2 cellular contexts compared by ENCODE assay signal in the genomic region with DNA sequence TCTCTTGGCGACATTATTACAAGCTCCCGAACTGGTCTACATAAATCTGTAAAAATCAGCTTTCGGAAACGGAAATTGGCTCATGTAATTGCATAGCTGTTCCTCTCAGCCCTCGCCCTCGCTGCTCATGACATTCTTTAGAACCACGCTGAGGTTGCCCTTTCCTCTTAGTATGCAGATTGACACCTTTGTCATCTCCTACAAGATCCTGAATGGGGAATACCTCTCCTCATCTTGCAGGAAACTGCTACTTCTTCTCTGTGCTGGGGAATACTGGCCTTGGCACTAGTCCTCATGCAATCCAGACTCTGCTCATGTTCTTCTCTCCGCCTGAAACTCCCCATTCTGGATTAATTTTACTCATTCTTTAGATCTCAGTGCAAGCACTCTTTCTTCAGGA.
TF ChIP-seq lines count a peak whose summit lies in the region.

No MANE protein-coding gene starts in this region.

TF ChIP-seq in WTC11, 78 proteins besides CTCF, POLR2A, EP300 and RAD21 (continues in another document):
- TF ChIP-seq, protein P1, sequence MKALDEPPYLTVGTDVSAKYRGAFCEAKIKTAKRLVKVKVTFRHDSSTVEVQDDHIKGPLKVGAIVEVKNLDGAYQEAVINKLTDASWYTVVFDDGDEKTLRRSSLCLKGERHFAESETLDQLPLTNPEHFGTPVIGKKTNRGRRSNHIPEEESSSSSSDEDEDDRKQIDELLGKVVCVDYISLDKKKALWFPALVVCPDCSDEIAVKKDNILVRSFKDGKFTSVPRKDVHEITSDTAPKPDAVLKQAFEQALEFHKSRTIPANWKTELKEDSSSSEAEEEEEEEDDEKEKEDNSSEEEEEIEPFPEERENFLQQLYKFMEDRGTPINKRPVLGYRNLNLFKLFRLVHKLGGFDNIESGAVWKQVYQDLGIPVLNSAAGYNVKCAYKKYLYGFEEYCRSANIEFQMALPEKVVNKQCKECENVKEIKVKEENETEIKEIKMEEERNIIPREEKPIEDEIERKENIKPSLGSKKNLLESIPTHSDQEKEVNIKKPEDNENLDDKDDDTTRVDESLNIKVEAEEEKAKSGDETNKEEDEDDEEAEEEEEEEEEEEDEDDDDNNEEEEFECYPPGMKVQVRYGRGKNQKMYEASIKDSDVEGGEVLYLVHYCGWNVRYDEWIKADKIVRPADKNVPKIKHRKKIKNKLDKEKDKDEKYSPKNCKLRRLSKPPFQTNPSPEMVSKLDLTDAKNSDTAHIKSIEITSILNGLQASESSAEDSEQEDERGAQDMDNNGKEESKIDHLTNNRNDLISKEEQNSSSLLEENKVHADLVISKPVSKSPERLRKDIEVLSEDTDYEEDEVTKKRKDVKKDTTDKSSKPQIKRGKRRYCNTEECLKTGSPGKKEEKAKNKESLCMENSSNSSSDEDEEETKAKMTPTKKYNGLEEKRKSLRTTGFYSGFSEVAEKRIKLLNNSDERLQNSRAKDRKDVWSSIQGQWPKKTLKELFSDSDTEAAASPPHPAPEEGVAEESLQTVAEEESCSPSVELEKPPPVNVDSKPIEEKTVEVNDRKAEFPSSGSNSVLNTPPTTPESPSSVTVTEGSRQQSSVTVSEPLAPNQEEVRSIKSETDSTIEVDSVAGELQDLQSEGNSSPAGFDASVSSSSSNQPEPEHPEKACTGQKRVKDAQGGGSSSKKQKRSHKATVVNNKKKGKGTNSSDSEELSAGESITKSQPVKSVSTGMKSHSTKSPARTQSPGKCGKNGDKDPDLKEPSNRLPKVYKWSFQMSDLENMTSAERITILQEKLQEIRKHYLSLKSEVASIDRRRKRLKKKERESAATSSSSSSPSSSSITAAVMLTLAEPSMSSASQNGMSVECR (CRISPR knock-in tag; IDR thresholded peaks at IDR 0.05; ENCODE audit: borderline replicate concordance): no peak
- TF ChIP-seq SMAD4 (CRISPR knock-in tag; IDR thresholded peaks at IDR 0.05) (no peak), GTF2I (CRISPR knock-in tag; conservative IDR thresholded peaks at IDR 0.05) (no peak), CBFB (CRISPR knock-in tag; IDR thresholded peaks at IDR 0.05; ENCODE audit: low read depth) (no peak), ZNF263 (CRISPR knock-in tag; IDR thresholded peaks at IDR 0.05; ENCODE audit: low read depth) (no peak), RORB (CRISPR knock-in tag; IDR thresholded peaks at IDR 0.05) (no peak), ZNF232 (CRISPR knock-in tag; IDR thresholded peaks at IDR 0.05) (no peak), ZNF138 (CRISPR knock-in tag; conservative IDR thresholded peaks at IDR 0.05) (no peak), EMX1 (CRISPR knock-in tag; IDR thresholded peaks at IDR 0.05) (no peak)
- TF ChIP-seq, protein P2, sequence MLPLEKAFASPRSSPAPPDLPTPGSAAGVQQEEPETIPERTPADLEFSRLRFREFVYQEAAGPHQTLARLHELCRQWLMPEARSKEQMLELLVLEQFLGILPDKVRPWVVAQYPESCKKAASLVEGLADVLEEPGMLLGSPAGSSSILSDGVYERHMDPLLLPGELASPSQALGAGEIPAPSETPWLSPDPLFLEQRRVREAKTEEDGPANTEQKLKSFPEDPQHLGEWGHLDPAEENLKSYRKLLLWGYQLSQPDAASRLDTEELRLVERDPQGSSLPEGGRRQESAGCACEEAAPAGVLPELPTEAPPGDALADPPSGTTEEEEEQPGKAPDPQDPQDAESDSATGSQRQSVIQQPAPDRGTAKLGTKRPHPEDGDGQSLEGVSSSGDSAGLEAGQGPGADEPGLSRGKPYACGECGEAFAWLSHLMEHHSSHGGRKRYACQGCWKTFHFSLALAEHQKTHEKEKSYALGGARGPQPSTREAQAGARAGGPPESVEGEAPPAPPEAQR (CRISPR knock-in tag; IDR thresholded peaks at IDR 0.05): no peak
- TF ChIP-seq, protein P3, sequence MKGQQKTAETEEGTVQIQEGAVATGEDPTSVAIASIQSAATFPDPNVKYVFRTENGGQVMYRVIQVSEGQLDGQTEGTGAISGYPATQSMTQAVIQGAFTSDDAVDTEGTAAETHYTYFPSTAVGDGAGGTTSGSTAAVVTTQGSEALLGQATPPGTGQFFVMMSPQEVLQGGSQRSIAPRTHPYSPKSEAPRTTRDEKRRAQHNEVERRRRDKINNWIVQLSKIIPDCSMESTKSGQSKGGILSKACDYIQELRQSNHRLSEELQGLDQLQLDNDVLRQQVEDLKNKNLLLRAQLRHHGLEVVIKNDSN (CRISPR knock-in tag; IDR thresholded peaks at IDR 0.05): no peak
- TF ChIP-seq, protein P4, sequence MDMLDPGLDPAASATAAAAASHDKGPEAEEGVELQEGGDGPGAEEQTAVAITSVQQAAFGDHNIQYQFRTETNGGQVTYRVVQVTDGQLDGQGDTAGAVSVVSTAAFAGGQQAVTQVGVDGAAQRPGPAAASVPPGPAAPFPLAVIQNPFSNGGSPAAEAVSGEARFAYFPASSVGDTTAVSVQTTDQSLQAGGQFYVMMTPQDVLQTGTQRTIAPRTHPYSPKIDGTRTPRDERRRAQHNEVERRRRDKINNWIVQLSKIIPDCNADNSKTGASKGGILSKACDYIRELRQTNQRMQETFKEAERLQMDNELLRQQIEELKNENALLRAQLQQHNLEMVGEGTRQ (CRISPR knock-in tag; IDR thresholded peaks at IDR 0.05): no peak
- TF ChIP-seq, protein P5, sequence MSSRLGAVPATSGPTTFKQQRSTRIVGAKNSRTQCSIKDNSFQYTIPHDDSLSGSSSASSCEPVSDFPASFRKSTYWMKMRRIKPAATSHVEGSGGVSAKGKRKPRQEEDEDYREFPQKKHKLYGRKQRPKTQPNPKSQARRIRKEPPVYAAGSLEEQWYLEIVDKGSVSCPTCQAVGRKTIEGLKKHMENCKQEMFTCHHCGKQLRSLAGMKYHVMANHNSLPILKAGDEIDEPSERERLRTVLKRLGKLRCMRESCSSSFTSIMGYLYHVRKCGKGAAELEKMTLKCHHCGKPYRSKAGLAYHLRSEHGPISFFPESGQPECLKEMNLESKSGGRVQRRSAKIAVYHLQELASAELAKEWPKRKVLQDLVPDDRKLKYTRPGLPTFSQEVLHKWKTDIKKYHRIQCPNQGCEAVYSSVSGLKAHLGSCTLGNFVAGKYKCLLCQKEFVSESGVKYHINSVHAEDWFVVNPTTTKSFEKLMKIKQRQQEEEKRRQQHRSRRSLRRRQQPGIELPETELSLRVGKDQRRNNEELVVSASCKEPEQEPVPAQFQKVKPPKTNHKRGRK (CRISPR knock-in tag; IDR thresholded peaks at IDR 0.05; ENCODE audit: borderline replicate concordance): no peak

TF ChIP-seq in H1, 55 proteins besides CTCF, POLR2A, EP300 and RAD21:
- TF ChIP-seq TCF12 (IDR thresholded peaks at IDR 0.05; ENCODE audit: low read depth, low read length) (no peak), CTBP2 (IDR thresholded peaks at IDR 0.05; ENCODE audit: borderline replicate concordance, insufficient read depth, insufficient read length, low read length) (no peak), POU5F1 (IDR thresholded peaks at IDR 0.05; ENCODE audit: low read depth, low read length) (no peak), SIX5 (IDR thresholded peaks at IDR 0.05; ENCODE audit: low read depth, low read length) (no peak), BRCA1 (IDR thresholded peaks at IDR 0.05; ENCODE audit: low read depth, low read length) (no peak), NANOG (IDR thresholded peaks at IDR 0.05; ENCODE audit: insufficient read depth, low read depth, low read length, poor library complexity, severe bottlenecking) (no peak), CHD2 (IDR thresholded peaks at IDR 0.05; ENCODE audit: low read length) (no peak)
- TF ChIP-seq, protein P6, sequence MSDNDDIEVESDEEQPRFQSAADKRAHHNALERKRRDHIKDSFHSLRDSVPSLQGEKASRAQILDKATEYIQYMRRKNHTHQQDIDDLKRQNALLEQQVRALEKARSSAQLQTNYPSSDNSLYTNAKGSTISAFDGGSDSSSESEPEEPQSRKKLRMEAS (IDR thresholded peaks at IDR 0.05): peak; percentile 43; the same call in 1 of the 2 replicates
